In genomic region chr9:135676891-135677290, GRCh38 we compare ENCODE assay signal across 38 cellular contexts. TPM values are rescaled to one million over a fixed set of nuclear protein-coding genes. Genes with fewer than 3 reads are reported as not detected.
"Had no signal": no experiment of that assay in that cellular context is flagged by ENCODE, and none has a peak within 500 bp of the region (broad histone marks: within the 10 kb centered on the region; RNA-seq: fewer than 3 reads in every experiment).

No MANE protein-coding gene starts in this region.

- H3K36me3 ChIP-seq: MG63 had no signal

- H3K9me3 ChIP-seq: MG63 had no signal

- H3K4me2 ChIP-seq: KMS-11 had no signal

- H3K4me3 ChIP-seq: MG63 had no signal

- H3K27ac ChIP-seq: KMS-11 had no signal

- DNase-seq: Karpas-422, Kasumi-1, KBM-7, KG1, MG63, MV-4-11, NCI-H1048, NCI-H1092, NCI-H1092 treated with DMSO at 0.1 percent for 48 hours, NCI-H1105, NCI-H1105 treated with DMSO at 0.1 percent for 48 hours, NCI-H1417, NCI-H1417 treated with DMSO at 0.1 percent for 48 hours, NCI-H1436, NCI-H1436 treated with DMSO at 0.1 percent for 48 hours, NCI-H1694, NCI-H1694 treated with DMSO at 0.1 percent for 48 hours, NCI-H187, NCI-H187 treated with DMSO at 0.1 percent for 48 hours, NCI-H1930, NCI-H2029, NCI-H2029 treated with DMSO at 0.1 percent for 48 hours, NCI-H2081, NCI-H2081 treated with DMSO at 0.1 percent for 48 hours, NCI-H2107, NCI-H2171, NCI-H2171 treated with DMSO at 0.1 percent for 48 hours, NCI-H2227 treated with DMSO at 0.1 percent for 48 hours, NCI-H226, NCI-H345, NCI-H446, NCI-H446 treated with DMSO at 0.1 percent for 48 hours, NCI-H510A had no signal

- H3K9ac ChIP-seq: KMS-11 had no signal

RNA-seq across cellular contexts. Expression of gene LCN9, which starts 13.8 kb away (rescaled TPM):
- total RNA-seq: LHCN-M2, M059J, MCF 10A, NCI-H460 had no signal

RNA-seq across cellular contexts. Expression of gene SOHLH1, which starts 22.4 kb away (rescaled TPM):
- total RNA-seq: LHCN-M2, M059J, MCF 10A, NCI-H460 had no signal

RNA-seq across cellular contexts. Expression of gene KCNT1, which starts 25.1 kb away (rescaled TPM):
- total RNA-seq: LHCN-M2, M059J, MCF 10A, NCI-H460 had no signal

RNA-seq across cellular contexts. Expression of gene GLT6D1, which starts 37.6 kb away (rescaled TPM):
- total RNA-seq: LHCN-M2, M059J, MCF 10A, NCI-H460 had no signal
